ENCODE assay signal across 22 cellular contexts in the genomic region with DNA sequence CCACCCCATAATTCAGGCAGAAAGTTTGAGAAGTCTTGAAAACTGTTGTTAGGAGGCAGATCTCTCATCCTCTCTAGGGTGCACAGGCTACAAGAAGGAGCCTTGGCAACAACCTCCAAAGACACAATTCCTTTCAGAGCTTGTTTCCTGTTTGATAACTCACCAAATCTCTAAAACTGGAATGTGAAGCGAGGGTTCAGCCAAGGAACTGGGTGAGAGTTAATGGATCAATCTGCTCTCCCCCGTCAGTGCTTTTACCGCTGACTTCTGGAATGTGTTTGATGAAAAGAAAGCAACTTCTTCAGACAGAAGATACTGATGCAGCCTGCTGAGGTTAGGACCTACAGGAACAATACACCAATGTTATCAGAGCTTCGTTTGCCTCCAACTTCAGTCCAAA.
DNase-seq lines count a peak whose midpoint lies in the region; ATAC-seq, FAIRE-seq and TF ChIP-seq lines count a peak whose summit lies in the region.
"Had no signal": no experiment of that assay in that cellular context is flagged by ENCODE, and none has a peak within 500 bp of the region (broad histone marks: within the 10 kb centered on the region; RNA-seq: fewer than 3 reads in every experiment).

No MANE protein-coding gene starts in this region.

- no peaks in the 10 kb centered on the region for H3K79me2 ChIP-seq in hepatocyte
- no peaks in the 10 kb centered on the region for H3K79me2 ChIP-seq in osteoblast (ENCODE audit: insufficient read depth, low read length)

- H3K4me2 ChIP-seq in hepatocyte: peak overlapping the region; percentile 43
- peak overlapping the region; percentile 5 for H3K4me2 ChIP-seq in osteoblast (ENCODE audit: insufficient read depth, low read length)

- H3K9me2 ChIP-seq in hepatocyte (replicated peaks; ENCODE audit: insufficient read depth): no peaks in the 10 kb centered on the region

- H3K9me3 ChIP-seq in hepatocyte (ENCODE audit: low read depth) (no peaks in the 10 kb centered on the region), osteoblast (ENCODE audit: low read depth, low read length) (no peaks in the 10 kb centered on the region)
- H3K9me3 ChIP-seq: BE2C, gastrocnemius medialis, SJSA1, thoracic aorta had no signal

- no peak overlapping the region for H3K4me3 ChIP-seq in astrocyte of the cerebellum (ENCODE audit: low read depth, low read length)
- no peak overlapping the region for H3K4me3 ChIP-seq in hepatocyte
- H3K4me3 ChIP-seq in osteoblast (ENCODE audit: insufficient read depth, low read length): no peak overlapping the region
- H3K4me3 ChIP-seq: gastrocnemius medialis, SJSA1, skin epidermis, thoracic aorta had no signal

- peak; percentile 44 for FAIRE-seq in GM19239 (lab: Jason Lieb, UNC)
- FAIRE-seq: bronchial epithelial cell had no signal

- H3K27me3 ChIP-seq in hepatocyte: no peaks in the 10 kb centered on the region
- H3K27me3 ChIP-seq in osteoblast (ENCODE audit: insufficient read depth, low read length): peaks cover 6% of the 10 kb centered on the region
- H3K27me3 ChIP-seq: BE2C, gastrocnemius medialis, SJSA1 had no signal

- in situ Hi-C loops in astrocyte of the cerebellum (cut with HindIII; ENCODE audit: low sequenced_read_pairs): no loop called here

- H3K4me1 ChIP-seq in hepatocyte (ENCODE audit: insufficient read depth) (peaks cover 13% of the 10 kb centered on the region), osteoblast (ENCODE audit: insufficient read depth, low read length) (peaks cover 11% of the 10 kb centered on the region)
- H3K4me1 ChIP-seq: BE2C had no signal

- 16% methylated on average over 4 of the region's 4 CpGs for WGBS in hepatocyte (ENCODE audit: low lambda C conversion rate, missing lambda C conversion rate)

- H3K27ac ChIP-seq in hepatocyte: no peak overlapping the region
- no peak overlapping the region for H3K27ac ChIP-seq in osteoblast (ENCODE audit: low read depth, low read length)
- H3K27ac ChIP-seq: gastrocnemius medialis, SJSA1, thoracic aorta had no signal

- H4K20me1 ChIP-seq in hepatocyte (ENCODE audit: insufficient read depth, poor library complexity, severe bottlenecking) (no peaks in the 10 kb centered on the region), osteoblast (ENCODE audit: insufficient read depth, low read length) (no peaks in the 10 kb centered on the region)

- ATAC-seq in GM19455 (IDR thresholded peaks at IDR 0.05; ENCODE audit: unreplicated experiment) (no peak), HG03280 (IDR thresholded peaks at IDR 0.05; ENCODE audit: unreplicated experiment) (no peak)
- ATAC-seq: effector memory CD8-positive, alpha-beta T cell; gastrocnemius medialis; HCT116 had no signal

- DNase-seq in GM19239 (ENCODE audit: insufficient read length, low spot score) (no peak), astrocyte of the cerebellum (ENCODE audit: low read depth) (peak; percentile 72), hepatocyte (ENCODE audit: low spot score) (no peak), osteoblast (ENCODE audit: insufficient read length, low spot score, missing footprints) (no peak), NOMO-1 (lab: John Stamatoyannopoulos, UW; ENCODE audit: unreplicated experiment in 2 of 2) (no peak), retina (no peak)
- DNase-seq: activated CD4-positive, alpha-beta T cell treated with anti-CD3 and anti-CD28 coated beads for 4 hours; activated naive CD4-positive, alpha-beta T cell treated with anti-CD3 and anti-CD28 coated beads, Interleukin-2, amount 10 ng/mL, durations not matched to agents 7 days and 5 days; BE2C; effector memory CD8-positive, alpha-beta T cell; gastrocnemius medialis; mammary epithelial cell; NCI-H1930; NCI-H510A treated with DMSO at 0.1 percent for 48 hours; stimulated activated CD4-positive, alpha-beta T cell treated with anti-CD3 and anti-CD28 coated beads, Interleukin-4, amount 100 ng/mL, for 4 hours had no signal

- H2AFZ ChIP-seq in hepatocyte (no peak overlapping the region), osteoblast (ENCODE audit: low read length) (no peak overlapping the region)

- TF ChIP-seq CTCF in astrocyte of the cerebellum (IDR thresholded peaks at IDR 0.05; ENCODE audit: low read depth, low read length, missing control alignments) (no peak), hepatocyte (IDR thresholded peaks at IDR 0.05; ENCODE audit: poor library complexity) (no peak), osteoblast (IDR thresholded peaks at IDR 0.05; ENCODE audit: extremely low read depth, low read depth, low read length) (no peak)

- no peaks in the 10 kb centered on the region for H3K36me3 ChIP-seq in hepatocyte (replicated peaks; ENCODE audit: insufficient read depth, low read depth)
- H3K36me3 ChIP-seq in osteoblast (ENCODE audit: insufficient read depth, low read length): no peaks in the 10 kb centered on the region
- H3K36me3 ChIP-seq: BE2C, gastrocnemius medialis, SJSA1, thoracic aorta had no signal
